ENCODE assay signal across 8 cellular contexts in genomic region chr14:21308132-21308478, GRCh38. TPM values are rescaled to one million over a fixed set of nuclear protein-coding genes. Genes with fewer than 3 reads are reported as not detected.
DNase-seq lines count a peak whose midpoint lies in the region; ATAC-seq and TF ChIP-seq lines count a peak whose summit lies in the region.

No MANE protein-coding gene starts in this region.

- H3K27me3 ChIP-seq in MG63 = no peaks in the 10 kb centered on the region

- TF ChIP-seq CTCF in choroid plexus epithelial cell (conservative IDR thresholded peaks at IDR 0.05; ENCODE audit: low read depth, low read length) = no peak
- no peak for TF ChIP-seq CTCF in natural killer cell (IDR thresholded peaks at IDR 0.05)

- intact Hi-C loops in natural killer cell (cut with micrococcal nuclease) = loop anchor here (1.0 kb wide), 1 partner anchor 39 kb away; the partner anchor contains the start of gene HNRNPC

- peaks cover 16 to 25% of the 10 kb centered on the region in 2 donors for H3K4me1 Mint-ChIP-seq in natural killer cell

- peak overlapping the region; percentile 79 for H3K4me3 Mint-ChIP-seq in natural killer cell

- H3K9me3 Mint-ChIP-seq in natural killer cell = no peaks in the 10 kb centered on the region

- H3K9me3 ChIP-seq in MG63 = no peaks in the 10 kb centered on the region

- no peaks in the 10 kb centered on the region for H3K36me3 Mint-ChIP-seq in natural killer cell

- peak overlapping the region; percentile 53 to 77 for H3K27ac Mint-ChIP-seq in natural killer cell

- H3K4me3 ChIP-seq in choroid plexus epithelial cell (ENCODE audit: low read depth, low read length) (peak overlapping the region; percentile 55), MG63 (no peak overlapping the region)

- H3K27me3 Mint-ChIP-seq in natural killer cell (ENCODE audit: low read depth in 2 of 2) = no peaks in the 10 kb centered on the region

- H3K36me3 ChIP-seq in MG63 = no peaks in the 10 kb centered on the region

- peak; percentile 25 for DNase-seq in SIG-M5 treated with dmso at 0.1 percent for 504 hours (lab: John Stamatoyannopoulos, UW; ENCODE audit: unreplicated experiment)
- DNase-seq in SIG-M5 (lab: John Stamatoyannopoulos, UW) = no peak
- no peak for DNase-seq in choroid plexus epithelial cell (ENCODE audit: low read depth)
- DNase-seq in natural killer cell = no peak
- DNase-seq in MG63 = no peak
- no peak for DNase-seq in T-helper 9 cell
- no peak for DNase-seq in central memory CD4-positive, alpha-beta T cell

- ATAC-seq in HG03469 (IDR thresholded peaks at IDR 0.05; ENCODE audit: unreplicated experiment) (peak; percentile 15), natural killer cell (no peak)

RNA-seq across cellular contexts. Expression of gene RPGRIP1, which starts 28.2 kb away (rescaled TPM):
- under 1 TPM in 2 of 3 donors, not detected in 1; 0.68 to 0.85 TPM for total RNA-seq in natural killer cell
- not detected in 2 replicates for total RNA-seq in MG63 (2014; rRNA removed; shearing (Covaris generic); ENCODE audit: low replicate concordance)

RNA-seq across cellular contexts. Expression of gene HNRNPC, which starts 38.9 kb away (rescaled TPM):
- 100 to 1,000 TPM; 501 to 547 (median 515) TPM for total RNA-seq in natural killer cell
- total RNA-seq in MG63 (2014; rRNA removed; shearing (Covaris generic); ENCODE audit: low replicate concordance) = 994 and 1,287 TPM in 2 replicates
